In genomic region chr1:167803358-167804217, GRCh38 we compare ENCODE assay signal across 1 cellular context.
TF ChIP-seq lines count a peak whose summit lies in the region.

No MANE protein-coding gene starts in this region.

TF ChIP-seq in GM12878, 131 proteins besides CTCF, POLR2A, EP300 and RAD21 (continued from another document and continues in another):
- TF ChIP-seq NFYA (IDR thresholded peaks at IDR 0.05; ENCODE audit: borderline replicate concordance, low read depth, low read length) (no peak), ETV6 (conservative IDR thresholded peaks at IDR 0.05 in 1 of 2, IDR thresholded peaks at IDR 0.05 in 1 of 2; ENCODE audit: borderline replicate concordance in 1 of 2, low read depth in 1 of 2) (no peak), HDAC2 (IDR thresholded peaks at IDR 0.05) (no peak), RB1 (IDR thresholded peaks at IDR 0.05; ENCODE audit: borderline replicate concordance) (no peak), POU2F2 (IDR thresholded peaks at IDR 0.05; ENCODE audit: borderline replicate concordance, low read depth, low read length) (0 out of 3 replicates have a peak, but pooled peaks have one; percentile 33), SUZ12 (IDR thresholded peaks at IDR 0.05; ENCODE audit: unreplicated experiment) (no peak), E4F1 (IDR thresholded peaks at IDR 0.05; ENCODE audit: borderline replicate concordance, partially characterized antibody) (no peak), KAT2A (conservative IDR thresholded peaks at IDR 0.05; ENCODE audit: control insufficient read depth, low read depth, low read length) (no peak), ZNF207 (IDR thresholded peaks at IDR 0.05; ENCODE audit: borderline replicate concordance) (peak; percentile 45; the same call in 1 of the 2 replicates), RCOR1 (conservative IDR thresholded peaks at IDR 0.05; ENCODE audit: low read depth, low read length) (no peak; the same call in 1 of the 2 replicates), CEBPZ (IDR thresholded peaks at IDR 0.05; ENCODE audit: low read depth, low read length) (no peak), ZSCAN29 (IDR thresholded peaks at IDR 0.05) (no peak), HDGF (IDR thresholded peaks at IDR 0.05) (0 out of 2 replicates have a peak, but pooled peaks have one; percentile 41), EZH2 (IDR thresholded peaks at IDR 0.05; ENCODE audit: borderline replicate concordance, control insufficient read depth, low read depth, low read length) (no peak), ESRRA (IDR thresholded peaks at IDR 0.05; ENCODE audit: low read length) (no peak), JUND (IDR thresholded peaks at IDR 0.05; ENCODE audit: low read depth, low read length) (no peak), ZBTB33 (IDR thresholded peaks at IDR 0.05) (no peak), ZBTB40 (IDR thresholded peaks at IDR 0.05; ENCODE audit: borderline replicate concordance) (no peak), RELA (IDR thresholded peaks at IDR 0.05; ENCODE audit: borderline replicate concordance, partially characterized antibody) (peak; percentile 73), USF1 (IDR thresholded peaks at IDR 0.05; ENCODE audit: borderline replicate concordance, extremely low read length, insufficient read depth, low read depth, low read length) (no peak), BHLHE40 (IDR thresholded peaks at IDR 0.05; ENCODE audit: borderline replicate concordance in 1 of 2, low read depth in 2 of 2, low read length in 1 of 2) (peak; percentile 12 to 44; a peak in 1 of 4 replicates), DPF2 (IDR thresholded peaks at IDR 0.05) (no peak), PAX5 (IDR thresholded peaks at IDR 0.05; ENCODE audit: borderline replicate concordance, low read depth, low read length) (peak; percentile 100), ZZZ3 (IDR thresholded peaks at IDR 0.05; ENCODE audit: control insufficient read depth, insufficient read length, low read depth) (no peak), NR2F1 (conservative IDR thresholded peaks at IDR 0.05) (no peak), FOXK2 (IDR thresholded peaks at IDR 0.05) (no peak), FOS (IDR thresholded peaks at IDR 0.05; ENCODE audit: borderline replicate concordance, extremely low read depth, insufficient read length) (no peak)
- TF ChIP-seq, protein P1, sequence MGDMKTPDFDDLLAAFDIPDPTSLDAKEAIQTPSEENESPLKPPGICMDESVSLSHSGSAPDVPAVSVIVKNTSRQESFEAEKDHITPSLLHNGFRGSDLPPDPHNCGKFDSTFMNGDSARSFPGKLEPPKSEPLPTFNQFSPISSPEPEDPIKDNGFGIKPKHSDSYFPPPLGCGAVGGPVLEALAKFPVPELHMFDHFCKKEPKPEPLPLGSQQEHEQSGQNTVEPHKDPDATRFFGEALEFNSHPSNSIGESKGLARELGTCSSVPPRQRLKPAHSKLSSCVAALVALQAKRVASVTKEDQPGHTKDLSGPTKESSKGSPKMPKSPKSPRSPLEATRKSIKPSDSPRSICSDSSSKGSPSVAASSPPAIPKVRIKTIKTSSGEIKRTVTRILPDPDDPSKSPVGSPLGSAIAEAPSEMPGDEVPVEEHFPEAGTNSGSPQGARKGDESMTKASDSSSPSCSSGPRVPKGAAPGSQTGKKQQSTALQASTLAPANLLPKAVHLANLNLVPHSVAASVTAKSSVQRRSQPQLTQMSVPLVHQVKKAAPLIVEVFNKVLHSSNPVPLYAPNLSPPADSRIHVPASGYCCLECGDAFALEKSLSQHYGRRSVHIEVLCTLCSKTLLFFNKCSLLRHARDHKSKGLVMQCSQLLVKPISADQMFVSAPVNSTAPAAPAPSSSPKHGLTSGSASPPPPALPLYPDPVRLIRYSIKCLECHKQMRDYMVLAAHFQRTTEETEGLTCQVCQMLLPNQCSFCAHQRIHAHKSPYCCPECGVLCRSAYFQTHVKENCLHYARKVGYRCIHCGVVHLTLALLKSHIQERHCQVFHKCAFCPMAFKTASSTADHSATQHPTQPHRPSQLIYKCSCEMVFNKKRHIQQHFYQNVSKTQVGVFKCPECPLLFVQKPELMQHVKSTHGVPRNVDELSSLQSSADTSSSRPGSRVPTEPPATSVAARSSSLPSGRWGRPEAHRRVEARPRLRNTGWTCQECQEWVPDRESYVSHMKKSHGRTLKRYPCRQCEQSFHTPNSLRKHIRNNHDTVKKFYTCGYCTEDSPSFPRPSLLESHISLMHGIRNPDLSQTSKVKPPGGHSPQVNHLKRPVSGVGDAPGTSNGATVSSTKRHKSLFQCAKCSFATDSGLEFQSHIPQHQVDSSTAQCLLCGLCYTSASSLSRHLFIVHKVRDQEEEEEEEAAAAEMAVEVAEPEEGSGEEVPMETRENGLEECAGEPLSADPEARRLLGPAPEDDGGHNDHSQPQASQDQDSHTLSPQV (IDR thresholded peaks at IDR 0.05), result no peak
- TF ChIP-seq, protein P2, sequence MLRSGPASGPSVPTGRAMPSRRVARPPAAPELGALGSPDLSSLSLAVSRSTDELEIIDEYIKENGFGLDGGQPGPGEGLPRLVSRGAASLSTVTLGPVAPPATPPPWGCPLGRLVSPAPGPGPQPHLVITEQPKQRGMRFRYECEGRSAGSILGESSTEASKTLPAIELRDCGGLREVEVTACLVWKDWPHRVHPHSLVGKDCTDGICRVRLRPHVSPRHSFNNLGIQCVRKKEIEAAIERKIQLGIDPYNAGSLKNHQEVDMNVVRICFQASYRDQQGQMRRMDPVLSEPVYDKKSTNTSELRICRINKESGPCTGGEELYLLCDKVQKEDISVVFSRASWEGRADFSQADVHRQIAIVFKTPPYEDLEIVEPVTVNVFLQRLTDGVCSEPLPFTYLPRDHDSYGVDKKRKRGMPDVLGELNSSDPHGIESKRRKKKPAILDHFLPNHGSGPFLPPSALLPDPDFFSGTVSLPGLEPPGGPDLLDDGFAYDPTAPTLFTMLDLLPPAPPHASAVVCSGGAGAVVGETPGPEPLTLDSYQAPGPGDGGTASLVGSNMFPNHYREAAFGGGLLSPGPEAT (IDR thresholded peaks at IDR 0.05; ENCODE audit: low read depth), result no peak
- TF ChIP-seq, protein P3, sequence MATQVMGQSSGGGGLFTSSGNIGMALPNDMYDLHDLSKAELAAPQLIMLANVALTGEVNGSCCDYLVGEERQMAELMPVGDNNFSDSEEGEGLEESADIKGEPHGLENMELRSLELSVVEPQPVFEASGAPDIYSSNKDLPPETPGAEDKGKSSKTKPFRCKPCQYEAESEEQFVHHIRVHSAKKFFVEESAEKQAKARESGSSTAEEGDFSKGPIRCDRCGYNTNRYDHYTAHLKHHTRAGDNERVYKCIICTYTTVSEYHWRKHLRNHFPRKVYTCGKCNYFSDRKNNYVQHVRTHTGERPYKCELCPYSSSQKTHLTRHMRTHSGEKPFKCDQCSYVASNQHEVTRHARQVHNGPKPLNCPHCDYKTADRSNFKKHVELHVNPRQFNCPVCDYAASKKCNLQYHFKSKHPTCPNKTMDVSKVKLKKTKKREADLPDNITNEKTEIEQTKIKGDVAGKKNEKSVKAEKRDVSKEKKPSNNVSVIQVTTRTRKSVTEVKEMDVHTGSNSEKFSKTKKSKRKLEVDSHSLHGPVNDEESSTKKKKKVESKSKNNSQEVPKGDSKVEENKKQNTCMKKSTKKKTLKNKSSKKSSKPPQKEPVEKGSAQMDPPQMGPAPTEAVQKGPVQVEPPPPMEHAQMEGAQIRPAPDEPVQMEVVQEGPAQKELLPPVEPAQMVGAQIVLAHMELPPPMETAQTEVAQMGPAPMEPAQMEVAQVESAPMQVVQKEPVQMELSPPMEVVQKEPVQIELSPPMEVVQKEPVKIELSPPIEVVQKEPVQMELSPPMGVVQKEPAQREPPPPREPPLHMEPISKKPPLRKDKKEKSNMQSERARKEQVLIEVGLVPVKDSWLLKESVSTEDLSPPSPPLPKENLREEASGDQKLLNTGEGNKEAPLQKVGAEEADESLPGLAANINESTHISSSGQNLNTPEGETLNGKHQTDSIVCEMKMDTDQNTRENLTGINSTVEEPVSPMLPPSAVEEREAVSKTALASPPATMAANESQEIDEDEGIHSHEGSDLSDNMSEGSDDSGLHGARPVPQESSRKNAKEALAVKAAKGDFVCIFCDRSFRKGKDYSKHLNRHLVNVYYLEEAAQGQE (IDR thresholded peaks at IDR 0.05; ENCODE audit: low read depth, low read length), result no peak
- TF ChIP-seq, protein P4, sequence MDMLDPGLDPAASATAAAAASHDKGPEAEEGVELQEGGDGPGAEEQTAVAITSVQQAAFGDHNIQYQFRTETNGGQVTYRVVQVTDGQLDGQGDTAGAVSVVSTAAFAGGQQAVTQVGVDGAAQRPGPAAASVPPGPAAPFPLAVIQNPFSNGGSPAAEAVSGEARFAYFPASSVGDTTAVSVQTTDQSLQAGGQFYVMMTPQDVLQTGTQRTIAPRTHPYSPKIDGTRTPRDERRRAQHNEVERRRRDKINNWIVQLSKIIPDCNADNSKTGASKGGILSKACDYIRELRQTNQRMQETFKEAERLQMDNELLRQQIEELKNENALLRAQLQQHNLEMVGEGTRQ (IDR thresholded peaks at IDR 0.05; ENCODE audit: borderline replicate concordance, low read depth, low read length), result peak; percentile 11; the same call in 1 of the 2 replicates
